9 cellular contexts compared by ENCODE assay signal in the genomic region with DNA sequence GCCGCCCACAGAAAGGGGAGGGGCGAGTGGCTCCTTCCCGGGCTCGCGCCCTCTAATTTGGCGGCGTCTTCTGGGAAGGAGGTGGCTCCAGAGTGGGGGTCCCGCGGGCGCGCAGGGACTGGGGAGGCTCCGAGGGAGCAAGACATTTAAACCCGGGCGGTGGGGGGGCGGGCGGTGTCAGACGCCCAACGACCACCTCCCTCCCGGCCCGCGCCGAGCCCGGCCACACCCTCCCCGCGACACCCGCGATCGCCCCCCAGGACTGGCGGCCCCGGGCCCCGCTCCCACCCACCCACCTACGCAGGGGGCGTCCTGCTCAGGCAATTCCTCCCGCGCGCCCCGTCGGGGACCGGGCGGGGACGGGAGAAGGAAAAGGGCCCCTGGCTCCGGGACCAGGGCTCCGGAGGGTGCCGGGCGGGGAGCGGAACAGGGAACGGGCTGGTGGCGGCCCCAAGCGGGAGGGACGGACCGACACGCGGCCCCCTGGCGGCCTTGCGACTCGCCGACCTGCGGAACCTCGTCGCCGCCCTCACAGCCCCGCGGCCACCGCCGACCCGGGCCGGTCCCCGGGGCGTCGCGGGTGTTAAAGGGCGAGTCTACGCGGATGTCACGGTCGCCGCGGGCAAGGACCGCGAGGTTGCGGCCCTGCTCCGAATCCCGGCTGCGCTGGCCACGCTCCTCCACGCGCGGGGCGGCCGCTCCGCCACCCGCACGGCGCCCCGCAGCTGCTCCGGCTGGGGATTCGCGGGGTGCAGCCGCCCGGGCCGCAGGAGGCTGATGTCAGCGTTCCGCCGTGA.
A peak's percentile ranks its signal among the peaks of the same experiment; 100 is the strongest.
DNase-seq lines count a peak whose midpoint lies in the region; ATAC-seq and TF ChIP-seq lines count a peak whose summit lies in the region.
"Had no signal": no experiment of that assay in that cellular context is flagged by ENCODE, and none has a peak within 500 bp of the region (broad histone marks: within the 10 kb centered on the region; RNA-seq: fewer than 3 reads in every experiment).

No MANE protein-coding gene starts in this region.

- peak overlapping the region; percentile 72 for H3K4me2 ChIP-seq in IMR-90 (ENCODE audit: low read depth, low read length)

- no peak overlapping the region for H2AK5ac ChIP-seq in IMR-90 (ENCODE audit: low read depth, low read length)

- H3K36me3 ChIP-seq in IMR-90 (ENCODE audit: control insufficient read depth, insufficient read depth, low read length): no peaks in the 10 kb centered on the region

- H3K9me3 Mint-ChIP-seq in nephron progenitor cell: peaks cover 10% of the 10 kb centered on the region
- H3K9me3 Mint-ChIP-seq: natural killer cell treated with Interleukin-12 subunit alpha and Interleukin-12 subunit beta and Interleukin-15 and Interleukin-18, amount 100 ng/mL, for 72 hours had no signal

- H3K4me3 ChIP-seq in IMR-90 (ENCODE audit: insufficient read depth, low read depth, low read length): peak overlapping the region; percentile 50

- H2AFZ ChIP-seq in IMR-90 (replicated peaks; ENCODE audit: low read length, poor library complexity): peak overlapping the region; percentile 87

- peak overlapping the region; percentile 88 for H3K4me3 Mint-ChIP-seq in nephron progenitor cell
- H3K4me3 Mint-ChIP-seq: natural killer cell treated with Interleukin-12 subunit alpha and Interleukin-12 subunit beta and Interleukin-15 and Interleukin-18, amount 100 ng/mL, for 72 hours had no signal

- no peak overlapping the region for H4K91ac ChIP-seq in IMR-90 (ENCODE audit: insufficient read depth, low read depth, low read length)

- H4K20me1 ChIP-seq in IMR-90 (ENCODE audit: insufficient read depth, low read length): no peaks in the 10 kb centered on the region

- H2BK15ac ChIP-seq in IMR-90 (ENCODE audit: low read depth, low read length): no peak overlapping the region

- dilution Hi-C loops in IMR-90 (cut with HindIII; ENCODE audit: low sequenced_read_pairs, unreplicated experiment): no loop called here

- no peak overlapping the region for H2BK120ac ChIP-seq in IMR-90 (ENCODE audit: low read depth, low read length)

- H3K27ac Mint-ChIP-seq in nephron progenitor cell: no peak overlapping the region
- H3K27ac Mint-ChIP-seq: natural killer cell treated with Interleukin-12 subunit alpha and Interleukin-12 subunit beta and Interleukin-15 and Interleukin-18, amount 100 ng/mL, for 72 hours had no signal

- intact Hi-C loops in IMR-90 (cut with micrococcal nuclease): no loop called here

- no peak for TF ChIP-seq POLR2A in IMR-90 (IDR thresholded peaks at IDR 0.05; ENCODE audit: low read depth, low read length)

- H2BK20ac ChIP-seq in IMR-90 (ENCODE audit: low read depth, low read length): no peak overlapping the region

- WGBS in IMR-90 (ENCODE audit: extremely low coverage in 2 of 2, insufficient read length in 1 of 2), 2 experiments: 2% methylated on average over 19 of the region's 104 CpGs; no CpG with 5 or more reads in 1 of the 2 experiments

- no peak for TF ChIP-seq RAD21 in IMR-90 (IDR thresholded peaks at IDR 0.05; ENCODE audit: low read length)

- CTCF ChIA-PET in IMR-90 (lab: Yijun Ruan, JAX): no interaction called here

- H4K8ac ChIP-seq in IMR-90 (ENCODE audit: low read depth in 2 of 2, low read length in 2 of 2): no peak overlapping the region

- POLR2A ChIA-PET in IMR-90 (lab: Charles Lee; ENCODE audit: unreplicated experiment): no interaction called here

- no TSS peak for BruUV-seq in IMR-90 (replicated peaks; lab: Mats Ljungman, UMichigan)

- H4K5ac ChIP-seq in IMR-90 (ENCODE audit: low read depth, low read length): no peak overlapping the region

- no peaks in the 10 kb centered on the region for H3K9me3 ChIP-seq in IMR-90 (ENCODE audit: control insufficient read depth, insufficient read depth, low read length)

- in situ Hi-C loops in IMR-90 (cut with MboI; ENCODE audit: low sequenced_read_pairs): no loop called here

- H3K14ac ChIP-seq in IMR-90 (replicated peaks; ENCODE audit: low read depth, low read length): no peak overlapping the region

- peak; percentile 20; the same call in 1 of the 2 replicates for TF ChIP-seq CTCF in IMR-90 (conservative IDR thresholded peaks at IDR 0.05; ENCODE audit: low read depth, low read length)
- TF ChIP-seq CTCF in nephron progenitor cell (IDR thresholded peaks at IDR 0.05): peak; percentile 38

- H3K9ac ChIP-seq in IMR-90 (ENCODE audit: low read depth, low read length): no peak overlapping the region

- H3K4me1 ChIP-seq in IMR-90 (ENCODE audit: control insufficient read depth, insufficient read depth, low read length): peaks cover 3% of the 10 kb centered on the region; the same call in 1 of the 2 replicates

- H3K79me1 ChIP-seq in IMR-90 (ENCODE audit: low read depth in 1 of 2, low read length in 2 of 2): no peaks in the 10 kb centered on the region

- H3K23ac ChIP-seq in IMR-90 (ENCODE audit: low read depth, low read length): no peak overlapping the region

- peaks cover 61% of the 10 kb centered on the region for H3K27me3 Mint-ChIP-seq in nephron progenitor cell (ENCODE audit: low read depth, poor library complexity)

- no peak overlapping the region for H3K4ac ChIP-seq in IMR-90 (ENCODE audit: low read depth, low read length)

- H3K36me3 Mint-ChIP-seq in nephron progenitor cell (ENCODE audit: low read depth): no peaks in the 10 kb centered on the region
- H3K36me3 Mint-ChIP-seq: natural killer cell treated with Interleukin-12 subunit alpha and Interleukin-12 subunit beta and Interleukin-15 and Interleukin-18, amount 100 ng/mL, for 72 hours had no signal

- H3K56ac ChIP-seq in IMR-90 (ENCODE audit: extremely low read depth, insufficient read depth, low read length): no peak overlapping the region

- H3K4me1 Mint-ChIP-seq in nephron progenitor cell: no peaks in the 10 kb centered on the region

- peak; percentile 69 for ATAC-seq in IMR-90 (ENCODE audit: low read depth)
- no peak for ATAC-seq in HG03520 (IDR thresholded peaks at IDR 0.05; ENCODE audit: unreplicated experiment)
- no peak for ATAC-seq in GM21723 (IDR thresholded peaks at IDR 0.05; ENCODE audit: unreplicated experiment)
- no peak for ATAC-seq in HG02642 (IDR thresholded peaks at IDR 0.05; ENCODE audit: poor library complexity, unreplicated experiment)

- H2AK9ac ChIP-seq in IMR-90 (replicated peaks; ENCODE audit: low read depth, low read length, poor library complexity): no peak overlapping the region

- H2BK5ac ChIP-seq in IMR-90 (ENCODE audit: low read depth, low read length, poor library complexity, severe bottlenecking): no peak overlapping the region

- H3K27ac ChIP-seq in IMR-90 (ENCODE audit: insufficient read depth, low read length): no peak overlapping the region

- peaks cover 50% of the 10 kb centered on the region for H3K27me3 ChIP-seq in IMR-90 (ENCODE audit: control insufficient read depth, insufficient read depth, low read length)

- no peaks in the 10 kb centered on the region for H3K9me1 ChIP-seq in IMR-90 (ENCODE audit: insufficient read depth, low read length)

- DNase-seq in CD1c-positive myeloid dendritic cell (ENCODE audit: extremely low spot score) (peak; percentile 22), IMR-90 (no peak), dermis blood vessel endothelial cell (peak; percentile 6), nephron progenitor cell (peak; percentile 74)
- no peak for DNase-seq in effector CD8-positive, alpha-beta T cell (lab: John Stamatoyannopoulos, UW)

- H3K18ac ChIP-seq in IMR-90 (ENCODE audit: low read depth, low read length): no peak overlapping the region

TF ChIP-seq in IMR-90, 13 proteins besides CTCF, POLR2A, EP300 and RAD21:
- no peak for TF ChIP-seq RCOR1 (IDR thresholded peaks at IDR 0.05; ENCODE audit: insufficient replicate concordance, low read length)
- no peak for TF ChIP-seq MXI1 (IDR thresholded peaks at IDR 0.05; ENCODE audit: borderline replicate concordance, low read depth, low read length)
- no peak for TF ChIP-seq CEBPB (IDR thresholded peaks at IDR 0.05; ENCODE audit: low read depth, low read length)
- no peak for TF ChIP-seq RFX5 (IDR thresholded peaks at IDR 0.05; ENCODE audit: low read depth, low read length)
- TF ChIP-seq FOS (IDR thresholded peaks at IDR 0.05; ENCODE audit: low read depth, low read length): no peak
- TF ChIP-seq MAFK (IDR thresholded peaks at IDR 0.05; ENCODE audit: low read depth, low read length): no peak
- TF ChIP-seq NFE2L2 (IDR thresholded peaks at IDR 0.05; ENCODE audit: low read depth, low read length): no peak
- TF ChIP-seq SMC3 (IDR thresholded peaks at IDR 0.05; ENCODE audit: low read depth, low read length): no peak
- TF ChIP-seq, protein P1, sequence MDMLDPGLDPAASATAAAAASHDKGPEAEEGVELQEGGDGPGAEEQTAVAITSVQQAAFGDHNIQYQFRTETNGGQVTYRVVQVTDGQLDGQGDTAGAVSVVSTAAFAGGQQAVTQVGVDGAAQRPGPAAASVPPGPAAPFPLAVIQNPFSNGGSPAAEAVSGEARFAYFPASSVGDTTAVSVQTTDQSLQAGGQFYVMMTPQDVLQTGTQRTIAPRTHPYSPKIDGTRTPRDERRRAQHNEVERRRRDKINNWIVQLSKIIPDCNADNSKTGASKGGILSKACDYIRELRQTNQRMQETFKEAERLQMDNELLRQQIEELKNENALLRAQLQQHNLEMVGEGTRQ (IDR thresholded peaks at IDR 0.05; ENCODE audit: low read depth, low read length): no peak
- no peak for TF ChIP-seq BHLHE40 (IDR thresholded peaks at IDR 0.05; ENCODE audit: low read depth, low read length)
- no peak for TF ChIP-seq ELK1 (IDR thresholded peaks at IDR 0.05; ENCODE audit: borderline replicate concordance, low read depth, low read length)
- TF ChIP-seq CHD1 (IDR thresholded peaks at IDR 0.05; ENCODE audit: low read depth, low read length): no peak
- TF ChIP-seq MAZ (IDR thresholded peaks at IDR 0.05; ENCODE audit: borderline replicate concordance, low read depth, low read length): no peak

Comparison
In these comparisons a context has a peak if more than half of its experiments do, and no peak if none do; other contexts are left out.
1. DNase-seq: peak in CD1c-positive myeloid dendritic cell (single experiment), dermis blood vessel endothelial cell (single experiment) and nephron progenitor cell (single experiment); none in IMR-90 (single experiment) and effector CD8-positive, alpha-beta T cell (single experiment).